ENCODE assay signal across 18 cellular contexts in the genomic region with DNA sequence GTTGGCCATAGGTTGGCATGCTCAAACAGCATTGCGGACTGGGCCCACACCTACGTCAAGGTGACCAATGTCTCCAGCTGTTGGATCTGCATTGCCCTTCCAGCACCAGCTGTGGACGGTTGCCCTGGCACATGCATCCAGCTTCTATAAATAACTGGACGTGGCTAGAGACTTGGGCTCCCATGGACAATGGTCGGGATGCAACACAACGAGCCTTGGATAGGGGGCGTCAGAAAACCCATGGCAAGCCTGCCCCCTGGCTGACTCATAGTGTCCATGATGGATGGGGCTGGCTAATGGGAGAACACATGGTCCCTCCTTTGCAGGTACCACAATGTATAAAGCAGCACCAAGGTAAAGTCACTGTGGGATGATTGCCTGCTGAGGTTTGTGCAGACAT.
DNase-seq lines count a peak whose midpoint lies in the region; ATAC-seq, FAIRE-seq and TF ChIP-seq lines count a peak whose summit lies in the region.
"Had no signal": no experiment of that assay in that cellular context is flagged by ENCODE, and none has a peak within 500 bp of the region (broad histone marks: within the 10 kb centered on the region; RNA-seq: fewer than 3 reads in every experiment).

No MANE protein-coding gene starts in this region.

- H4K20me1 ChIP-seq in DND-41 (ENCODE audit: insufficient read depth, low read length) (no peaks in the 10 kb centered on the region), H9 (ENCODE audit: control insufficient read depth, insufficient read depth, insufficient read length) (no peaks in the 10 kb centered on the region), H1 (replicated peaks in 1 of 2; ENCODE audit: control insufficient read depth in 1 of 2, insufficient read depth in 2 of 2, low read length in 2 of 2) (no peaks in the 10 kb centered on the region)

- H2BK20ac ChIP-seq in H9 (ENCODE audit: low read depth, low read length, poor library complexity, severe bottlenecking) (no peak overlapping the region), H1 (ENCODE audit: low read length) (no peak overlapping the region)

- H3K14ac ChIP-seq in H9 (ENCODE audit: insufficient read depth, low read length) (no peak overlapping the region; the same call in 1 of the 2 replicates), H1 (ENCODE audit: insufficient read length) (no peak overlapping the region)

- no peak overlapping the region for H2BK5ac ChIP-seq in H9 (ENCODE audit: insufficient read length, low read length)
- H2BK5ac ChIP-seq in H1 (ENCODE audit: low read depth, low read length), result no peak overlapping the region; the same call in 1 of the 2 replicates

- no peak overlapping the region for H3K4me3 ChIP-seq in DND-41 (ENCODE audit: low read depth in 1 of 2, low read length in 2 of 2)
- no peak overlapping the region for H3K4me3 ChIP-seq in H1 (ENCODE audit: extremely low read depth in 1 of 4, insufficient read depth in 2 of 4, low read depth in 3 of 4, low read length in 4 of 4)
- H3K4me3 ChIP-seq in kidney (ENCODE audit: low read length in 2 of 2), result no peak overlapping the region
- no peak overlapping the region for H3K4me3 ChIP-seq in thyroid gland (replicated peaks in 1 of 3)

- ATAC-seq in DND-41 (ENCODE audit: insufficient read depth, low read depth) (no peak), GM21737 (IDR thresholded peaks at IDR 0.05; ENCODE audit: unreplicated experiment) (no peak)
- ATAC-seq in activated CD4-positive, alpha-beta T cell treated with anti-CD3 and anti-CD28 coated beads for 36 hours, result no peak
- ATAC-seq: CD8-positive, alpha-beta T cell; HepG2 had no signal

- H3T11ph ChIP-seq in H9 (ENCODE audit: low read length), result no peak overlapping the region

- H3K4me1 ChIP-seq in DND-41 (ENCODE audit: insufficient read depth, low read length) (no peaks in the 10 kb centered on the region), H9 (ENCODE audit: insufficient read depth, low read length) (no peaks in the 10 kb centered on the region), H1 (replicated peaks in 1 of 4; ENCODE audit: control insufficient read depth in 3 of 4, insufficient read depth in 4 of 4, low read length in 3 of 4) (no peaks in the 10 kb centered on the region), kidney (ENCODE audit: control insufficient read depth in 1 of 2, insufficient read depth in 1 of 2, low read depth in 1 of 2, low read length in 2 of 2) (no peaks in the 10 kb centered on the region), thyroid gland (no peaks in the 10 kb centered on the region)
- H3K4me1 ChIP-seq: Caco-2 had no signal

- TF ChIP-seq POLR2A in H1 (IDR thresholded peaks at IDR 0.05; ENCODE audit: control extremely low read depth in 1 of 2, low read depth in 2 of 2, low read length in 2 of 2), result no peak
- no peak for TF ChIP-seq POLR2A in thyroid gland (IDR thresholded peaks at IDR 0.05)

- H4K5ac ChIP-seq in H9 (ENCODE audit: insufficient read length, low read depth, low read length) (no peak overlapping the region), H1 (ENCODE audit: insufficient read length, low read depth, low read length) (no peak overlapping the region)

- no peak overlapping the region for H4K91ac ChIP-seq in H9 (ENCODE audit: insufficient read length, low read depth, low read length)
- H4K91ac ChIP-seq in H1 (replicated peaks; ENCODE audit: insufficient read length, low read length), result no peak overlapping the region

- H3K36me3 Mint-ChIP-seq in H9 (ENCODE audit: insufficient read depth in 1 of 3, low read depth in 3 of 3), result peaks cover 0 to 2% (median 0%) of the 10 kb centered on the region in 3 experiments; a peak in 2 of 7 replicates
- no peaks in the 10 kb centered on the region for H3K36me3 Mint-ChIP-seq in activated CD4-positive, alpha-beta T cell treated with anti-CD3 and anti-CD28 coated beads for 36 hours (ENCODE audit: low read depth)
- H3K36me3 Mint-ChIP-seq: CD14-positive monocyte; CD8-positive, alpha-beta T cell had no signal

- CTCF ChIA-PET in H1 (lab: Charles Lee; ENCODE audit: partially characterized antibody), result interaction anchor here (0.6 to 2.6 kb wide), 5 partner anchors 8 to 560 kb away, joined by 3 to 17 read pairs (median 4); no protein-coding TSS in a partner anchor
- CTCF ChIA-PET in activated CD4-positive, alpha-beta T cell treated with anti-CD3 and anti-CD28 coated beads for 36 hours (lab: Charles Lee), result no interaction called here

- FAIRE-seq in H1 (lab: Jason Lieb, UNC) (no peak), kidney (lab: Jason Lieb, UNC) (no peak)
- FAIRE-seq: GM18507, HepG2, HTR-8/SVneo had no signal

- POLR2A ChIA-PET in H1 (lab: Charles Lee; ENCODE audit: partially characterized antibody), result no interaction called here
- POLR2A ChIA-PET in activated CD4-positive, alpha-beta T cell treated with anti-CD3 and anti-CD28 coated beads for 36 hours (lab: Charles Lee), result no interaction called here

- intact Hi-C loops in kidney (cut with DNase I) (no loop called here), thyroid gland (cut with DNase I) (no loop called here)
- intact Hi-C loops in activated CD4-positive, alpha-beta T cell treated with anti-CD3 and anti-CD28 coated beads for 36 hours (cut with DNase I, micrococcal nuclease), result no loop called here

- H3K27ac Mint-ChIP-seq in H9, result no peak overlapping the region
- H3K27ac Mint-ChIP-seq in activated CD4-positive, alpha-beta T cell treated with anti-CD3 and anti-CD28 coated beads for 36 hours, result no peak overlapping the region
- H3K27ac Mint-ChIP-seq: CD14-positive monocyte; CD8-positive, alpha-beta T cell; HFFc6 had no signal

- no peak for TF ChIP-seq EP300 in H1 (IDR thresholded peaks at IDR 0.05; ENCODE audit: borderline replicate concordance in 1 of 2, low read depth in 2 of 2, low read length in 2 of 2)

- H3K4me2 ChIP-seq in DND-41 (ENCODE audit: insufficient read depth, low read length) (no peak overlapping the region), H9 (ENCODE audit: insufficient read depth, insufficient read length, low read length) (no peak overlapping the region), H1 (ENCODE audit: insufficient read depth in 1 of 2, low read depth in 2 of 2, low read length in 2 of 2) (no peak overlapping the region)

- peaks cover 0 to 2% of the 10 kb centered on the region in 2 experiments; a peak in 1 of 5 replicates for H3K9me3 Mint-ChIP-seq in H9
- no peaks in the 10 kb centered on the region for H3K9me3 Mint-ChIP-seq in activated CD4-positive, alpha-beta T cell treated with anti-CD3 and anti-CD28 coated beads for 36 hours (ENCODE audit: low read depth)
- H3K9me3 Mint-ChIP-seq: CD8-positive, alpha-beta T cell had no signal

- WGBS in H9 (ENCODE audit: extremely low coverage, insufficient read length, low lambda C conversion rate), result no CpG with 5 or more reads among the region's 7 CpGs
- 93% methylated on average over 7 of the region's 7 CpGs; no CpG with 5 or more reads in 1 of the 2 experiments for WGBS in H1 (ENCODE audit: extremely low coverage in 1 of 2, insufficient coverage in 1 of 2, insufficient read length in 1 of 2, insufficient replicate concordance in 2 of 2, low coverage in 1 of 2, low lambda C conversion rate in 2 of 2, missing lambda C conversion rate in 1 of 2), 2 experiments
- WGBS in thyroid gland, 2 donors, result 84 to 97% methylated on average over 5 to 7 of the region's 7 CpGs

- H3K79me1 ChIP-seq in H9 (ENCODE audit: insufficient read depth, low read depth, low read length, poor library complexity, severe bottlenecking), result no peaks in the 10 kb centered on the region
- no peaks in the 10 kb centered on the region for H3K79me1 ChIP-seq in H1 (ENCODE audit: low read depth, low read length)

- no peaks in the 10 kb centered on the region; the same call in 1 of the 2 replicates for H3K27me3 Mint-ChIP-seq in H9 (ENCODE audit: low read depth)
- H3K27me3 Mint-ChIP-seq in activated CD4-positive, alpha-beta T cell treated with anti-CD3 and anti-CD28 coated beads for 36 hours, result no peaks in the 10 kb centered on the region

- H3K9me3 ChIP-seq in DND-41 (ENCODE audit: insufficient read depth, low read length, severe bottlenecking) (no peaks in the 10 kb centered on the region), H9 (ENCODE audit: control insufficient read depth, low read depth, low read length) (no peaks in the 10 kb centered on the region), H1 (ENCODE audit: insufficient read depth in 2 of 2, low read depth in 1 of 2, low read length in 1 of 2) (no peaks in the 10 kb centered on the region; a peak in 1 of 4 replicates), kidney (ENCODE audit: control insufficient read depth in 1 of 2, low read length in 2 of 2) (no peaks in the 10 kb centered on the region), thyroid gland (no peaks in the 10 kb centered on the region)

- DNase-seq in DND-41, result no peak
- DNase-seq in H9, result no peak
- DNase-seq in H1 (ENCODE audit: low read depth in 1 of 2, low spot score in 2 of 2), result no peak
- peak; percentile 45 for DNase-seq in kidney
- no peak for DNase-seq in thyroid gland
- no peak for DNase-seq in activated CD4-positive, alpha-beta T cell treated with anti-CD3 and anti-CD28 coated beads for 36 hours
- DNase-seq: Caco-2; CD8-positive, alpha-beta T cell; DMS79 treated with DMSO at 0.1 percent for 48 hours; GDM1; GOT3; HCEC 1CT; HFFc6 had no signal

- H2BK15ac ChIP-seq in H9 (ENCODE audit: low read depth, low read length), result no peak overlapping the region; the same call in 1 of the 2 replicates
- no peak overlapping the region for H2BK15ac ChIP-seq in H1 (ENCODE audit: low read length)

- peak; percentile 5 for TF ChIP-seq CTCF in DND-41 (IDR thresholded peaks at IDR 0.05; ENCODE audit: borderline replicate concordance, extremely low read depth, low read length, poor library complexity, severe bottlenecking)
- TF ChIP-seq CTCF in H9 (conservative IDR thresholded peaks at IDR 0.05), result peak; percentile 39; the same call in 2 of the 3 replicates
- peak; percentile 36 to 75 (median 55) for TF ChIP-seq CTCF in H1 (IDR thresholded peaks at IDR 0.05; ENCODE audit: control extremely low read depth in 1 of 3, insufficient read depth in 1 of 3, low read depth in 1 of 3, low read length in 3 of 3)
- TF ChIP-seq CTCF in kidney (IDR thresholded peaks at IDR 0.05; ENCODE audit: borderline replicate concordance, extremely low read depth, insufficient read depth), result no peak
- no peak for TF ChIP-seq CTCF in thyroid gland (IDR thresholded peaks at IDR 0.05)

- H2AFZ ChIP-seq in DND-41 (ENCODE audit: low read depth, low read length) (no peak overlapping the region), H9 (ENCODE audit: low read length) (no peak overlapping the region), H1 (ENCODE audit: low read length) (no peak overlapping the region)

- peak; percentile 41 to 47 for TF ChIP-seq RAD21 in H1 (IDR thresholded peaks at IDR 0.05 in 1 of 2, conservative IDR thresholded peaks at IDR 0.05 in 1 of 2; ENCODE audit: low read depth in 2 of 2, low read length in 2 of 2)

- no peak overlapping the region for H3K23ac ChIP-seq in H9 (ENCODE audit: insufficient read length, low read depth, low read length)
- no peak overlapping the region for H3K23ac ChIP-seq in H1 (ENCODE audit: insufficient read length)

- H3K4me3 Mint-ChIP-seq in H9, result no peak overlapping the region
- H3K4me3 Mint-ChIP-seq in activated CD4-positive, alpha-beta T cell treated with anti-CD3 and anti-CD28 coated beads for 36 hours, result no peak overlapping the region
- H3K4me3 Mint-ChIP-seq: CD14-positive monocyte; CD8-positive, alpha-beta T cell; HFFc6 had no signal

- H3K56ac ChIP-seq in H9 (ENCODE audit: insufficient read length, low read depth, low read length) (no peak overlapping the region), H1 (replicated peaks; ENCODE audit: insufficient read length, low read depth, low read length) (no peak overlapping the region)

- H3K4ac ChIP-seq in H9 (ENCODE audit: low read depth, low read length), result no peak overlapping the region
- H3K4ac ChIP-seq in H1 (replicated peaks; ENCODE audit: insufficient read length, low read depth, low read length), result no peak overlapping the region

- H3K79me2 ChIP-seq in DND-41 (ENCODE audit: insufficient read depth, low read length), result no peaks in the 10 kb centered on the region
- H3K79me2 ChIP-seq in H9 (ENCODE audit: insufficient read depth, low read length), result no peaks in the 10 kb centered on the region
- H3K79me2 ChIP-seq in H1 (ENCODE audit: control insufficient read depth in 1 of 2, insufficient read depth in 2 of 2, low read length in 2 of 2), result no peaks in the 10 kb centered on the region

- H4K8ac ChIP-seq in H9 (replicated peaks; ENCODE audit: insufficient read length, low read depth, low read length) (no peak overlapping the region), H1 (ENCODE audit: extremely low read depth, insufficient read depth, low read length) (no peak overlapping the region)

- H3K36me3 ChIP-seq in DND-41 (ENCODE audit: insufficient read depth, low read length), result no peaks in the 10 kb centered on the region
- H3K36me3 ChIP-seq in H1 (ENCODE audit: control insufficient read depth in 2 of 4, insufficient read depth in 4 of 4, low read length in 3 of 4), result no peaks in the 10 kb centered on the region
- H3K36me3 ChIP-seq in kidney (ENCODE audit: control insufficient read depth in 1 of 2, insufficient read depth in 2 of 2, low read length in 2 of 2), result no peaks in the 10 kb centered on the region
- H3K36me3 ChIP-seq in thyroid gland, result no peaks in the 10 kb centered on the region

- H3K9ac ChIP-seq in DND-41 (ENCODE audit: low read depth, low read length) (no peak overlapping the region), H9 (ENCODE audit: extremely low read depth, insufficient read length, low read length) (no peak overlapping the region), H1 (replicated peaks in 1 of 4; ENCODE audit: extremely low read depth in 1 of 4, low read depth in 3 of 4, low read length in 3 of 4) (no peak overlapping the region), kidney (ENCODE audit: low read length in 2 of 2) (no peak overlapping the region)

- H3K23me2 ChIP-seq in H9 (ENCODE audit: insufficient read length, low read depth, low read length, poor library complexity, severe bottlenecking) (no peaks in the 10 kb centered on the region), H1 (ENCODE audit: low read depth, low read length) (no peaks in the 10 kb centered on the region)

- no peak overlapping the region for H2BK120ac ChIP-seq in H9 (ENCODE audit: low read depth, low read length, poor library complexity, severe bottlenecking)
- H2BK120ac ChIP-seq in H1 (replicated peaks; ENCODE audit: low read depth, low read length), result no peak overlapping the region

- H3K27me3 ChIP-seq in DND-41 (ENCODE audit: insufficient read depth, low read length, poor library complexity), result peaks cover 4% of the 10 kb centered on the region
- H3K27me3 ChIP-seq in H9 (ENCODE audit: insufficient read depth, low read length), result no peaks in the 10 kb centered on the region
- H3K27me3 ChIP-seq in H1 (replicated peaks in 1 of 4; ENCODE audit: control insufficient read depth in 3 of 4, extremely low read depth in 1 of 4, insufficient read depth in 3 of 4, low read length in 3 of 4), result no peaks in the 10 kb centered on the region
- no peaks in the 10 kb centered on the region for H3K27me3 ChIP-seq in thyroid gland

- H3K18ac ChIP-seq in H9 (ENCODE audit: insufficient read length, low read depth, low read length) (no peak overlapping the region), H1 (ENCODE audit: extremely low read depth, low read length) (no peak overlapping the region)

- H2BK12ac ChIP-seq in H9 (ENCODE audit: insufficient read length, low read depth, low read length) (no peak overlapping the region), H1 (ENCODE audit: low read depth, low read length) (0 out of 2 replicates have a peak overlapping the region, but pooled peaks have one; percentile 12)

- H3K27ac ChIP-seq in DND-41 (ENCODE audit: low read length), result no peak overlapping the region
- no peak overlapping the region for H3K27ac ChIP-seq in H9 (ENCODE audit: insufficient read length, low read depth, low read length)
- no peak overlapping the region for H3K27ac ChIP-seq in H1 (ENCODE audit: low read depth, low read length)
- H3K27ac ChIP-seq in kidney (ENCODE audit: low read depth in 2 of 2, low read length in 2 of 2), result no peak overlapping the region
- H3K27ac ChIP-seq in thyroid gland, result no peak overlapping the region

- H2AK5ac ChIP-seq in H9 (ENCODE audit: insufficient read length, low read length) (no peak overlapping the region), H1 (ENCODE audit: low read depth, low read length) (no peak overlapping the region)

- H3K4me1 Mint-ChIP-seq in H9, result peaks cover 0 to 7% of the 10 kb centered on the region in 2 experiments; a peak in 2 of 4 replicates
- no peaks in the 10 kb centered on the region for H3K4me1 Mint-ChIP-seq in activated CD4-positive, alpha-beta T cell treated with anti-CD3 and anti-CD28 coated beads for 36 hours
- H3K4me1 Mint-ChIP-seq: CD14-positive monocyte had no signal

Comparison
In these comparisons a context has a peak if more than half of its experiments do, and no peak if none do; other contexts are left out.
1. CTCF ChIP-seq: peak in DND-41 (single experiment), H9 (single experiment) and H1 (3 of 3); none in kidney (single experiment) and thyroid gland (0 of 6).